8 cellular contexts compared by ENCODE assay signal in genomic region chr3:75818019-75818418, GRCh38. TPM values are rescaled to one million over a fixed set of nuclear protein-coding genes. Genes with fewer than 3 reads are reported as not detected.
A peak's percentile ranks its signal among the peaks of the same experiment; 100 is the strongest.
DNase-seq lines count a peak whose midpoint lies in the region; FAIRE-seq and TF ChIP-seq lines count a peak whose summit lies in the region.
"Not testable (repeated sequence)": the region's sequence is repeated elsewhere in the genome, so short reads cannot be mapped to it uniquely, and the experiment has no call there.

No MANE protein-coding gene starts in this region.

- TF ChIP-seq POLR2A in H1 (IDR thresholded peaks at IDR 0.05; ENCODE audit: control extremely low read depth in 1 of 2, low read depth in 2 of 2, low read length in 2 of 2): not testable (repeated sequence)

- not testable (repeated sequence) for TF ChIP-seq EP300 in H1 (IDR thresholded peaks at IDR 0.05; ENCODE audit: borderline replicate concordance in 1 of 2, low read depth in 2 of 2, low read length in 2 of 2)

- not testable (repeated sequence) for H2BK5ac ChIP-seq in H1 (ENCODE audit: low read depth, low read length)

- not testable (repeated sequence) for H2BK12ac ChIP-seq in H1 (ENCODE audit: low read depth, low read length)

- H3K27ac Mint-ChIP-seq in osteocyte (ENCODE audit: unreplicated experiment): not testable (repeated sequence)

- POLR2A ChIA-PET in A673 (lab: Charles Lee; ENCODE audit: low non-redundant PET); H1 (lab: Charles Lee; ENCODE audit: partially characterized antibody): not testable (repeated sequence)

- H3K4me1 Mint-ChIP-seq in osteocyte (ENCODE audit: unreplicated experiment): peaks cover 20% of the 10 kb centered on the region

- H4K91ac ChIP-seq in H1 (replicated peaks; ENCODE audit: insufficient read length, low read length): not testable (repeated sequence)

- peak; percentile 52 to 59 for TF ChIP-seq RAD21 in H1 (IDR thresholded peaks at IDR 0.05 in 1 of 2, conservative IDR thresholded peaks at IDR 0.05 in 1 of 2; ENCODE audit: low read depth in 2 of 2, low read length in 2 of 2)

- not testable (repeated sequence) for H3K27me3 ChIP-seq in A673 (replicated peaks; ENCODE audit: insufficient read depth, low read depth, low read length, poor library complexity); OCI-LY3 (ENCODE audit: low read depth, low read length); adipocyte (replicated peaks; ENCODE audit: control insufficient read depth, insufficient read depth, low read length); H1 (replicated peaks in 1 of 4; ENCODE audit: control insufficient read depth in 3 of 4, extremely low read depth in 1 of 4, insufficient read depth in 3 of 4, low read length in 3 of 4)

- H3K23ac ChIP-seq in H1 (ENCODE audit: insufficient read length): not testable (repeated sequence)

- 0 out of 2 replicates have a peak, but pooled peaks have one; percentile 30 for TF ChIP-seq CTCF in A673 (conservative IDR thresholded peaks at IDR 0.05; ENCODE audit: low read depth, low read length)
- peak; percentile 43 for TF ChIP-seq CTCF in LNCAP (IDR thresholded peaks at IDR 0.05)
- peak; percentile 58 for TF ChIP-seq CTCF in OCI-LY3 (IDR thresholded peaks at IDR 0.05; ENCODE audit: low read depth, low read length)
- TF ChIP-seq CTCF in H1 (IDR thresholded peaks at IDR 0.05; ENCODE audit: control extremely low read depth in 1 of 3, insufficient read depth in 1 of 3, low read depth in 1 of 3, low read length in 3 of 3): peak in 1 of 3 experiments; percentile 14; a peak in 1 of 4 replicates
- TF ChIP-seq CTCF in osteocyte (IDR thresholded peaks at IDR 0.05): peak; percentile 60

- not testable (repeated sequence) for H3K9me3 Mint-ChIP-seq in osteocyte (ENCODE audit: unreplicated experiment)

- H3K79me1 ChIP-seq in H1 (ENCODE audit: low read depth, low read length): not testable (repeated sequence)

- H3K4ac ChIP-seq in H1 (replicated peaks; ENCODE audit: insufficient read length, low read depth, low read length): not testable (repeated sequence)

- H2BK20ac ChIP-seq in H1 (ENCODE audit: low read length): not testable (repeated sequence)

- not testable (repeated sequence) for H3K4me3 Mint-ChIP-seq in osteocyte (ENCODE audit: unreplicated experiment)

- H3K23me2 ChIP-seq in H1 (ENCODE audit: low read depth, low read length): not testable (repeated sequence)

- not testable (repeated sequence) for H4K20me1 ChIP-seq in OCI-LY3 (ENCODE audit: insufficient read depth, low read length); H1 (replicated peaks in 1 of 2; ENCODE audit: control insufficient read depth in 1 of 2, insufficient read depth in 2 of 2, low read length in 2 of 2)

- not testable (repeated sequence) for H2BK15ac ChIP-seq in H1 (ENCODE audit: low read length)

- H3K27ac ChIP-seq in A673 (ENCODE audit: low read depth, low read length, poor library complexity, severe bottlenecking); OCI-LY3 (ENCODE audit: low read length); H1 (ENCODE audit: low read depth, low read length): not testable (repeated sequence)

- H3K36me3 ChIP-seq in A673 (ENCODE audit: insufficient read depth, low read length, poor library complexity, severe bottlenecking); OCI-LY3 (replicated peaks; ENCODE audit: low read depth, low read length); adipocyte (ENCODE audit: control insufficient read depth, insufficient read depth, low read length, severe bottlenecking); H1 (ENCODE audit: control insufficient read depth in 2 of 4, insufficient read depth in 4 of 4, low read length in 3 of 4): not testable (repeated sequence)

- H3K56ac ChIP-seq in H1 (replicated peaks; ENCODE audit: insufficient read length, low read depth, low read length): not testable (repeated sequence)

- H3K27me3 Mint-ChIP-seq in osteocyte (ENCODE audit: unreplicated experiment): not testable (repeated sequence)

- not testable (repeated sequence) for H3K9me3 ChIP-seq in A673 (ENCODE audit: low read depth, low read length, poor library complexity, severe bottlenecking); OCI-LY3 (ENCODE audit: insufficient read depth, low read length); adipocyte (ENCODE audit: control insufficient read depth, low read length); H1 (ENCODE audit: insufficient read depth in 2 of 2, low read depth in 1 of 2, low read length in 1 of 2)

- not testable (repeated sequence) for H3K4me3 ChIP-seq in A673 (ENCODE audit: low read depth, low read length, poor library complexity, severe bottlenecking); OCI-LY3 (ENCODE audit: low read length); adipocyte (ENCODE audit: low read length); H1 (ENCODE audit: extremely low read depth in 1 of 4, insufficient read depth in 2 of 4, low read depth in 3 of 4, low read length in 4 of 4)

- CTCF ChIA-PET in A673 (lab: Charles Lee) (interaction anchor here (0.7 kb wide), 1 partner anchor 899 kb away, joined by 3 read pairs; no protein-coding TSS in a partner anchor), H1 (lab: Charles Lee; ENCODE audit: partially characterized antibody) (interaction anchor here (0.7 to 4.2 kb wide), 14 partner anchors 10 to 769 kb away, joined by 3 to 22 read pairs (median 4); no protein-coding TSS in a partner anchor)

- H4K5ac ChIP-seq in H1 (ENCODE audit: insufficient read length, low read depth, low read length): not testable (repeated sequence)

- DNase-seq in A673 (ENCODE audit: low spot score) (peak; percentile 4), EL (peak; percentile 7), adipocyte (ENCODE audit: low read depth) (peak; percentile 66), kidney tubule cell (ENCODE audit: low spot score) (peak; percentile 3)
- DNase-seq in H1 (ENCODE audit: low read depth in 1 of 2, low spot score in 2 of 2); osteocyte (ENCODE audit: extremely low spot score, unreplicated experiment): not testable (repeated sequence)

- H3K9ac ChIP-seq in OCI-LY3 (ENCODE audit: low read length); adipocyte (ENCODE audit: low read length); H1 (replicated peaks in 1 of 4; ENCODE audit: extremely low read depth in 1 of 4, low read depth in 3 of 4, low read length in 3 of 4): not testable (repeated sequence)

- H3K79me2 ChIP-seq in OCI-LY3 (ENCODE audit: low read length); H1 (ENCODE audit: control insufficient read depth in 1 of 2, insufficient read depth in 2 of 2, low read length in 2 of 2): not testable (repeated sequence)

- H2AK5ac ChIP-seq in H1 (ENCODE audit: low read depth, low read length): not testable (repeated sequence)

- H3K4me2 ChIP-seq in OCI-LY3 (ENCODE audit: low read length); H1 (ENCODE audit: insufficient read depth in 1 of 2, low read depth in 2 of 2, low read length in 2 of 2): not testable (repeated sequence)

- H3K18ac ChIP-seq in H1 (ENCODE audit: extremely low read depth, low read length): not testable (repeated sequence)

- not testable (repeated sequence) for H3K14ac ChIP-seq in H1 (ENCODE audit: insufficient read length)

- FAIRE-seq in H1 (lab: Jason Lieb, UNC): not testable (repeated sequence)

- BruUV-seq in A673 (replicated peaks; lab: Mats Ljungman, UMichigan): not testable (repeated sequence)

- not testable (repeated sequence) for H4K8ac ChIP-seq in H1 (ENCODE audit: extremely low read depth, insufficient read depth, low read length)

- WGBS in H1 (ENCODE audit: extremely low coverage in 1 of 2, insufficient coverage in 1 of 2, insufficient read length in 1 of 2, insufficient replicate concordance in 2 of 2, low coverage in 1 of 2, low lambda C conversion rate in 2 of 2, missing lambda C conversion rate in 1 of 2), 2 experiments: 63% methylated on average over 1 of the region's 1 CpG; no CpG with 5 or more reads in 1 of the 2 experiments

- H2AFZ ChIP-seq in OCI-LY3 (ENCODE audit: low read depth, low read length); H1 (ENCODE audit: low read length): not testable (repeated sequence)

- intact Hi-C loops in A673 (cut with micrococcal nuclease; ENCODE audit: unreplicated experiment): loop anchor here (5.0 to 10.0 kb wide), 3 partner anchors 229 to 757 kb away; no protein-coding TSS in a partner anchor

- H3K4me1 ChIP-seq in A673 (ENCODE audit: insufficient read depth, low read length, poor library complexity, severe bottlenecking); adipocyte (ENCODE audit: control insufficient read depth, insufficient read depth, low read length); H1 (replicated peaks in 1 of 4; ENCODE audit: control insufficient read depth in 3 of 4, insufficient read depth in 4 of 4, low read length in 3 of 4): not testable (repeated sequence)
- H3K4me1 ChIP-seq in OCI-LY3 (ENCODE audit: low read length): peaks cover 12% of the 10 kb centered on the region

- H3K36me3 Mint-ChIP-seq in osteocyte (ENCODE audit: unreplicated experiment): not testable (repeated sequence)

- H2BK120ac ChIP-seq in H1 (replicated peaks; ENCODE audit: low read depth, low read length): not testable (repeated sequence)

RNA-seq across cellular contexts. Expression of gene ZNF717, which starts 32.7 kb away (rescaled TPM):
- 9.4 and 10.5 TPM in 2 replicates for total RNA-seq in A673 (2021)
- total RNA-seq in H1 (2021; fragmentation: NEBNext Ultra II Directional; extraction: Animal tissue kit (Norgen Biotek cat#: 25700)): not detected in 2 replicates
- 8.6 and 14.2 TPM in 2 replicates for polyA plus RNA-seq in H1 (2011; rRNA removed)
- 15.9 TPM for polyA plus RNA-seq in H1 (2011; cell fraction: cytosol; rRNA removed)
- 10.9 TPM for polyA plus RNA-seq in H1 (2011; cell fraction: nucleus; rRNA removed)
- 9.2 to 12.3 TPM (median 10.2 TPM) in 4 replicates for polyA plus RNA-seq in H1 (2012, experiment 1 of 2)
- 2.9 TPM for polyA plus RNA-seq in H1 (2012, experiment 2 of 2)
- 11.4 TPM for polyA plus RNA-seq in H1 (2013, experiment 1 of 2)
- polyA plus RNA-seq in H1 (2013, experiment 2 of 2): 10.5 TPM
- 47.6 and 62.7 TPM in 2 replicates for polyA minus RNA-seq in H1 (2011; rRNA and poly(A)+ RNA removed)
- 18.2 TPM for polyA minus RNA-seq in H1 (2011; cell fraction: cytosol; rRNA and poly(A)+ RNA removed)
- polyA minus RNA-seq in H1 (2011; cell fraction: nucleus; rRNA and poly(A)+ RNA removed): 72.8 TPM
- total RNA-seq in osteocyte: 8.6 and 10.0 TPM in 2 replicates
